1 cellular context compared by ENCODE assay signal in genomic region chr11:12090061-12090572, GRCh38.
TF ChIP-seq lines count a peak whose summit lies in the region.

No MANE protein-coding gene starts in this region.

TF ChIP-seq in IMR-90, 13 proteins besides CTCF, POLR2A, EP300 and RAD21 (continued from another document):
- TF ChIP-seq, protein P1, sequence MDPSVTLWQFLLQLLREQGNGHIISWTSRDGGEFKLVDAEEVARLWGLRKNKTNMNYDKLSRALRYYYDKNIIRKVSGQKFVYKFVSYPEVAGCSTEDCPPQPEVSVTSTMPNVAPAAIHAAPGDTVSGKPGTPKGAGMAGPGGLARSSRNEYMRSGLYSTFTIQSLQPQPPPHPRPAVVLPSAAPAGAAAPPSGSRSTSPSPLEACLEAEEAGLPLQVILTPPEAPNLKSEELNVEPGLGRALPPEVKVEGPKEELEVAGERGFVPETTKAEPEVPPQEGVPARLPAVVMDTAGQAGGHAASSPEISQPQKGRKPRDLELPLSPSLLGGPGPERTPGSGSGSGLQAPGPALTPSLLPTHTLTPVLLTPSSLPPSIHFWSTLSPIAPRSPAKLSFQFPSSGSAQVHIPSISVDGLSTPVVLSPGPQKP (IDR thresholded peaks at IDR 0.05; ENCODE audit: borderline replicate concordance, low read depth, low read length), result no peak
- no peak for TF ChIP-seq CHD1 (IDR thresholded peaks at IDR 0.05; ENCODE audit: low read depth, low read length)
